In genomic region chr1:153342178-153342577, GRCh38 we compare ENCODE assay signal across 27 cellular contexts. TPM values are rescaled to one million over a fixed set of nuclear protein-coding genes. Genes with fewer than 3 reads are reported as not detected.
A peak's percentile ranks its signal among the peaks of the same experiment; 100 is the strongest.
DNase-seq lines count a peak whose midpoint lies in the region; ATAC-seq, FAIRE-seq and TF ChIP-seq lines count a peak whose summit lies in the region.
"Had no signal": no experiment of that assay in that cellular context is flagged by ENCODE, and none has a peak within 500 bp of the region (broad histone marks: within the 10 kb centered on the region; RNA-seq: fewer than 3 reads in every experiment).

No MANE protein-coding gene starts in this region.

- no peaks in the 10 kb centered on the region for H3K79me2 ChIP-seq in K562 (ENCODE audit: control insufficient read depth, insufficient read depth, low read length)

- H3K27ac ChIP-seq in K562 (ENCODE audit: extremely low read depth, low read depth, low read length) (no peak overlapping the region), mesodermal cell (ENCODE audit: low read depth, low read length, severe bottlenecking) (peak overlapping the region; percentile 76)
- H3K27ac ChIP-seq: PC-9, SK-N-MC had no signal

- no peak overlapping the region for H3K27ac Mint-ChIP-seq in T-cell

- H3K9me3 ChIP-seq in K562 (replicated peaks; ENCODE audit: control insufficient read depth, insufficient read depth, low read depth, low read length) (no peaks in the 10 kb centered on the region), mesodermal cell (ENCODE audit: control insufficient read depth, low read length) (no peaks in the 10 kb centered on the region)

- H4K20me1 ChIP-seq in K562 (replicated peaks; ENCODE audit: control insufficient read depth, insufficient read depth, low read length), result peaks cover 18% of the 10 kb centered on the region

- H3K4me3 ChIP-seq in K562 (no peak overlapping the region), mesodermal cell (ENCODE audit: extremely low read depth, insufficient read depth, low read length, poor library complexity, severe bottlenecking) (no peak overlapping the region)
- H3K4me3 ChIP-seq: PC-9, SK-N-MC had no signal

- TF ChIP-seq CTCF in K562 (IDR thresholded peaks at IDR 0.05 in 2 of 3, conservative IDR thresholded peaks at IDR 0.05 in 1 of 3; ENCODE audit: insufficient read depth in 2 of 3, low read depth in 1 of 3, low read length in 3 of 3), result no peak

- H3K9ac ChIP-seq in K562 (ENCODE audit: insufficient read depth in 1 of 2, low read depth in 2 of 2, low read length in 2 of 2), result no peak overlapping the region

- peak; percentile 93 for TF ChIP-seq EP300 in K562 (IDR thresholded peaks at IDR 0.05; ENCODE audit: low read length)

- no peaks in the 10 kb centered on the region for H3K36me3 ChIP-seq in K562 (ENCODE audit: control insufficient read depth, insufficient read depth, low read length)
- H3K36me3 ChIP-seq in mesodermal cell (ENCODE audit: control insufficient read depth, insufficient read depth, low read length), result no peaks in the 10 kb centered on the region

- FAIRE-seq in K562 (lab: Jason Lieb, UNC), result peak; percentile 58
- FAIRE-seq: D721Med, H1 had no signal

- DNase-seq in NOMO-1 treated with DMSO at 0.1 percent for 48 hours (lab: John Stamatoyannopoulos, UW; ENCODE audit: unreplicated experiment), result peak; percentile 26
- DNase-seq in NOMO-1 (lab: John Stamatoyannopoulos, UW; ENCODE audit: unreplicated experiment in 2 of 2), result no peak
- peak; percentile 45 for DNase-seq in MV-4-11 (lab: John Stamatoyannopoulos, UW)
- DNase-seq in K562 (ENCODE audit: extremely low read depth in 1 of 4, low spot score in 3 of 4), result peak in 2 of 4 experiments; percentile 32 to 43
- DNase-seq in T-cell, result no peak
- DNase-seq: 8988T, EL, GF-D8, IMR-90, Karpas-422, NCI-H1048, NCI-H1417 treated with DMSO at 0.1 percent for 48 hours, NCI-H187, NCI-H446, NCI-H526, PC-9, RPMI8226, SHP77 had no signal

- peaks cover 2 to 19% of the 10 kb centered on the region in 2 experiments; a peak in 3 of 5 replicates for H3K27me3 ChIP-seq in K562 (ENCODE audit: control insufficient read depth in 2 of 2, insufficient read depth in 2 of 2, low read length in 2 of 2)

- no peak overlapping the region for H2AFZ ChIP-seq in K562 (ENCODE audit: low read depth, low read length)
- H2AFZ ChIP-seq: PC-9 had no signal

- in situ Hi-C loops in K562 (cut with MboI), result no loop called here

- TF ChIP-seq POLR2A in K562 (conservative IDR thresholded peaks at IDR 0.05), result no peak

- no peak for ATAC-seq in K562
- ATAC-seq in HG03469 (IDR thresholded peaks at IDR 0.05; ENCODE audit: unreplicated experiment), result no peak
- no peak for ATAC-seq in T-cell (replicated peaks in 1 of 4)
- no peak for ATAC-seq in GM21423 (IDR thresholded peaks at IDR 0.05; ENCODE audit: unreplicated experiment)
- ATAC-seq: HCT116 had no signal

- BruUV-seq in K562 (replicated peaks; lab: Mats Ljungman, UMichigan), result no TSS peak

- no peaks in the 10 kb centered on the region for H3K36me3 Mint-ChIP-seq in T-cell
- H3K36me3 Mint-ChIP-seq: CD14-positive monocyte had no signal

- 13% methylated on average over 3 of the region's 3 CpGs for WGBS in K562 (ENCODE audit: insufficient coverage, low coverage, missing lambda C conversion rate)
- 90 to 95% methylated on average over 1 to 3 of the region's 3 CpGs for WGBS in mesodermal cell (ENCODE audit: insufficient coverage in 2 of 2), 2 experiments

- TF ChIP-seq RAD21 in K562 (CRISPR knock-in tag; conservative IDR thresholded peaks at IDR 0.05 in 1 of 2, IDR thresholded peaks at IDR 0.05 in 1 of 2), result no peak

- CTCF ChIA-PET in K562 (lab: Yijun Ruan, JAX; ENCODE audit: low intra/inter-chr PET ratio) (no interaction called here), T-cell (lab: Charles Lee) (interaction anchor here (1.3 to 1.5 kb wide), 2 partner anchors 10 to 11 kb away, joined by 4 read pairs; no protein-coding TSS in a partner anchor)

- H3K27me3 Mint-ChIP-seq in T-cell, result peaks cover 6 to 41% of the 10 kb centered on the region in 2 donors

- no peaks in the 10 kb centered on the region for H3K9me1 ChIP-seq in K562 (ENCODE audit: control insufficient read depth, insufficient read depth, low read length)

- intact Hi-C loops in K562 (cut with micrococcal nuclease), result no loop called here

- H3K4me1 Mint-ChIP-seq in T-cell, result peaks cover 56 to 79% (median 56%) of the 10 kb centered on the region in 3 donors

- no peak overlapping the region for H3K4me3 Mint-ChIP-seq in T-cell
- H3K4me3 Mint-ChIP-seq: CD14-positive monocyte had no signal

- H3K4me1 ChIP-seq in K562 (replicated peaks in 1 of 2; ENCODE audit: control insufficient read depth in 2 of 2, insufficient read depth in 2 of 2, low read length in 2 of 2) (peaks cover 30 to 39% of the 10 kb centered on the region in 2 experiments), mesodermal cell (ENCODE audit: control insufficient read depth, insufficient read depth, low read length, poor library complexity, severe bottlenecking) (peaks cover 27% of the 10 kb centered on the region)

- POLR2A ChIA-PET in K562 (lab: Yijun Ruan, JAX), result interaction anchor here (0.7 to 1.7 kb wide), 7 partner anchors 11 to 292 kb away, joined by 3 to 6 read pairs (median 3); partner anchors contain the start of gene CHTOP
- POLR2A ChIA-PET in T-cell (lab: Charles Lee), result no interaction called here

- peak overlapping the region; percentile 3; the same call in 1 of the 2 replicates for H3K4me2 ChIP-seq in K562 (ENCODE audit: insufficient read depth, low read length)
- H3K4me2 ChIP-seq: PC-9 had no signal

- H3K9me3 Mint-ChIP-seq in T-cell, result no peaks in the 10 kb centered on the region

RNA-seq across cellular contexts. Expression of gene PGLYRP4, which starts 6.5 kb away (rescaled TPM):
- total RNA-seq in K562 (2011; cell fraction: chromatin; rRNA removed; ENCODE audit: low replicate concordance), result 0.23 and 0.37 TPM in 2 replicates
- not detected in 2 replicates for total RNA-seq in K562 (2011; cell fraction: nucleolus; rRNA removed)
- total RNA-seq in K562 (2011; cell fraction: nucleoplasm; rRNA removed), result not detected in 2 replicates
- total RNA-seq in K562 (2014; rRNA removed) (not detected in 2 replicates), K562 (2014; rRNA removed; fragmentation: Illumina TruSeq; extraction: Trizol) (not detected in 2 replicates), K562 (2015; rRNA removed; fragmentation: Illumina TruSeq; extraction: Trizol) (not detected in 2 replicates), K562 (2021) (0.13 and 0.22 TPM in 2 replicates), T-cell (not detected)
- polyA plus RNA-seq in K562 (2011; rRNA removed) (0.06 and 0.08 TPM in 2 replicates), K562 (2014; fragmentation: Illumina TruSeq; extraction: Trizol) (0.07 TPM in 1 of 2 replicates, not detected in the other), K562 (2014; fragmentation: Nextera tagmentation; extraction: Ambion mirVana) (under 1 TPM in 1 of 2 experiments, not detected in 1; 0.11 TPM), K562 (2014; rRNA removed) (not detected in 2 replicates)
- 0.12 and 0.16 TPM in 2 replicates for polyA plus RNA-seq in K562 (2011; cell fraction: cytosol; rRNA removed)
- 0.22 and 0.55 TPM in 2 replicates for polyA plus RNA-seq in K562 (2011; cell fraction: nucleus; rRNA removed)
- 0.04 and 0.65 TPM in 2 replicates for polyA plus RNA-seq in K562 (2012)
- polyA minus RNA-seq in K562 (2011; rRNA and poly(A)+ RNA removed), result not detected in 2 replicates
- polyA minus RNA-seq in K562 (2011; cell fraction: cytosol; rRNA and poly(A)+ RNA removed), result not detected in 2 replicates
- polyA minus RNA-seq in K562 (2011; cell fraction: nucleus; rRNA and poly(A)+ RNA removed), result 0.11 and 0.27 TPM in 2 replicates
- polyA plus RNA-seq in mesodermal cell (2013, experiment 1 of 2), result 0.37 TPM
- not detected for polyA plus RNA-seq in mesodermal cell (2013, experiment 2 of 2)
- total RNA-seq: H1, IMR-90, M059J, PC-9 had no signal
- polyA plus RNA-seq: CD14-positive monocyte, H1, IMR-90 had no signal

RNA-seq across cellular contexts. Expression of gene S100A9, which starts 15.5 kb away (rescaled TPM):
- total RNA-seq in K562 (2011; cell fraction: chromatin; rRNA removed; ENCODE audit: low replicate concordance), result not detected in 2 replicates
- not detected in 2 replicates for total RNA-seq in K562 (2011; cell fraction: nucleolus; rRNA removed)
- total RNA-seq in K562 (2011; cell fraction: nucleoplasm; rRNA removed), result not detected in 2 replicates
- total RNA-seq in K562 (2014; rRNA removed), result not detected in 2 replicates
- not detected in 2 replicates for total RNA-seq in K562 (2014; rRNA removed; fragmentation: Illumina TruSeq; extraction: Trizol)
- total RNA-seq in K562 (2015; rRNA removed; fragmentation: Illumina TruSeq; extraction: Trizol), result not detected in 2 replicates
- 0.34 and 0.80 TPM in 2 replicates for total RNA-seq in K562 (2021)
- polyA plus RNA-seq in K562 (2011; rRNA removed), result not detected in 2 replicates
- not detected in 2 replicates for polyA plus RNA-seq in K562 (2011; cell fraction: cytosol; rRNA removed)
- polyA plus RNA-seq in K562 (2011; cell fraction: nucleus; rRNA removed), result not detected in 2 replicates
- polyA plus RNA-seq in K562 (2012), result not detected in 2 replicates
- polyA plus RNA-seq in K562 (2014; fragmentation: Illumina TruSeq; extraction: Trizol), result not detected in 2 replicates
- polyA plus RNA-seq in K562 (2014; fragmentation: Nextera tagmentation; extraction: Ambion mirVana), result not detected
- polyA plus RNA-seq in K562 (2014; rRNA removed), result not detected in 2 replicates
- not detected in 2 replicates for polyA minus RNA-seq in K562 (2011; rRNA and poly(A)+ RNA removed)
- not detected in 2 replicates for polyA minus RNA-seq in K562 (2011; cell fraction: cytosol; rRNA and poly(A)+ RNA removed)
- not detected in 2 replicates for polyA minus RNA-seq in K562 (2011; cell fraction: nucleus; rRNA and poly(A)+ RNA removed)
- not detected for polyA plus RNA-seq in mesodermal cell (2013, experiment 1 of 2)
- not detected for polyA plus RNA-seq in mesodermal cell (2013, experiment 2 of 2)
- 10 to 100 TPM in 1 of 5 donors, 1 to 10 TPM in 2, under 1 TPM in 1, not detected in 1; 0.98 to 11.5 (median 2.5) TPM for total RNA-seq in T-cell
- total RNA-seq: H1, IMR-90 had no signal
- polyA plus RNA-seq: H1, IMR-90 had no signal

RNA-seq across cellular contexts. Expression of gene PGLYRP3, which starts 29.4 kb away (rescaled TPM):
- not detected in 2 replicates for total RNA-seq in K562 (2011; cell fraction: chromatin; rRNA removed; ENCODE audit: low replicate concordance)
- total RNA-seq in K562 (2011; cell fraction: nucleolus; rRNA removed), result not detected in 2 replicates
- total RNA-seq in K562 (2011; cell fraction: nucleoplasm; rRNA removed), result not detected in 2 replicates
- not detected in 2 replicates for total RNA-seq in K562 (2014; rRNA removed)
- total RNA-seq in K562 (2014; rRNA removed; fragmentation: Illumina TruSeq; extraction: Trizol), result not detected in 2 replicates
- not detected in 2 replicates for total RNA-seq in K562 (2015; rRNA removed; fragmentation: Illumina TruSeq; extraction: Trizol)
- total RNA-seq in K562 (2021), result not detected in 2 replicates
- polyA plus RNA-seq in K562 (2011; rRNA removed), result not detected in 2 replicates
- polyA plus RNA-seq in K562 (2011; cell fraction: cytosol; rRNA removed), result not detected in 2 replicates
- polyA plus RNA-seq in K562 (2011; cell fraction: nucleus; rRNA removed), result not detected in 2 replicates
- 0.11 TPM in 1 of 2 replicates, not detected in the other for polyA plus RNA-seq in K562 (2012)
- not detected in 2 replicates for polyA plus RNA-seq in K562 (2014; fragmentation: Illumina TruSeq; extraction: Trizol)
- not detected for polyA plus RNA-seq in K562 (2014; fragmentation: Nextera tagmentation; extraction: Ambion mirVana)
- not detected in 2 replicates for polyA plus RNA-seq in K562 (2014; rRNA removed)
- polyA minus RNA-seq in K562 (2011; rRNA and poly(A)+ RNA removed), result not detected in 2 replicates
- not detected in 2 replicates for polyA minus RNA-seq in K562 (2011; cell fraction: cytosol; rRNA and poly(A)+ RNA removed)
- polyA minus RNA-seq in K562 (2011; cell fraction: nucleus; rRNA and poly(A)+ RNA removed), result not detected in 2 replicates
- polyA plus RNA-seq in mesodermal cell (2013, experiment 1 of 2), result not detected
- polyA plus RNA-seq in mesodermal cell (2013, experiment 2 of 2), result not detected
- total RNA-seq in T-cell, result not detected
- total RNA-seq: H1, IMR-90, M059J, PC-9 had no signal
- polyA plus RNA-seq: CD14-positive monocyte, H1, IMR-90 had no signal

RNA-seq across cellular contexts. Expression of gene S100A12, which starts 33.2 kb away (rescaled TPM):
- not detected in 2 replicates for total RNA-seq in K562 (2011; cell fraction: chromatin; rRNA removed; ENCODE audit: low replicate concordance)
- total RNA-seq in K562 (2011; cell fraction: nucleolus; rRNA removed), result not detected in 2 replicates
- total RNA-seq in K562 (2011; cell fraction: nucleoplasm; rRNA removed), result not detected in 2 replicates
- total RNA-seq in K562 (2014; rRNA removed), result not detected in 2 replicates
- not detected in 2 replicates for total RNA-seq in K562 (2014; rRNA removed; fragmentation: Illumina TruSeq; extraction: Trizol)
- total RNA-seq in K562 (2015; rRNA removed; fragmentation: Illumina TruSeq; extraction: Trizol), result not detected in 2 replicates
- total RNA-seq in K562 (2021), result not detected in 2 replicates
- not detected in 2 replicates for polyA plus RNA-seq in K562 (2011; rRNA removed)
- not detected in 2 replicates for polyA plus RNA-seq in K562 (2011; cell fraction: cytosol; rRNA removed)
- polyA plus RNA-seq in K562 (2011; cell fraction: nucleus; rRNA removed), result not detected in 2 replicates
- not detected in 2 replicates for polyA plus RNA-seq in K562 (2012)
- polyA plus RNA-seq in K562 (2014; fragmentation: Illumina TruSeq; extraction: Trizol), result not detected in 2 replicates
- not detected for polyA plus RNA-seq in K562 (2014; fragmentation: Nextera tagmentation; extraction: Ambion mirVana)
- polyA plus RNA-seq in K562 (2014; rRNA removed), result not detected in 2 replicates
- polyA minus RNA-seq in K562 (2011; rRNA and poly(A)+ RNA removed), result not detected in 2 replicates
- not detected in 2 replicates for polyA minus RNA-seq in K562 (2011; cell fraction: cytosol; rRNA and poly(A)+ RNA removed)
- polyA minus RNA-seq in K562 (2011; cell fraction: nucleus; rRNA and poly(A)+ RNA removed), result not detected in 2 replicates
- polyA plus RNA-seq in mesodermal cell (2013, experiment 1 of 2), result not detected
- not detected for polyA plus RNA-seq in mesodermal cell (2013, experiment 2 of 2)
- total RNA-seq in T-cell, result 1 to 10 TPM in 1 of 5 donors, not detected in 4; 1.1 TPM
- total RNA-seq: H1, IMR-90, M059J, PC-9 had no signal
- polyA plus RNA-seq: H1, IMR-90 had no signal

RNA-seq across cellular contexts. Expression of gene S100A8, which starts 48.7 kb away (rescaled TPM):
- total RNA-seq in K562 (2011; cell fraction: chromatin; rRNA removed; ENCODE audit: low replicate concordance), result not detected in 2 replicates
- not detected in 2 replicates for total RNA-seq in K562 (2011; cell fraction: nucleolus; rRNA removed)
- not detected in 2 replicates for total RNA-seq in K562 (2011; cell fraction: nucleoplasm; rRNA removed)
- total RNA-seq in K562 (2014; rRNA removed) (not detected in 2 replicates), K562 (2014; rRNA removed; fragmentation: Illumina TruSeq; extraction: Trizol) (not detected in 2 replicates), K562 (2015; rRNA removed; fragmentation: Illumina TruSeq; extraction: Trizol) (not detected in 2 replicates), K562 (2021) (0.42 and 0.60 TPM in 2 replicates), T-cell (1 to 10 TPM in 2 of 5 donors, not detected in 3; 1.1 to 3.8 TPM)
- polyA plus RNA-seq in K562 (2011; rRNA removed) (not detected in 2 replicates), K562 (2014; fragmentation: Illumina TruSeq; extraction: Trizol) (not detected in 2 replicates), K562 (2014; fragmentation: Nextera tagmentation; extraction: Ambion mirVana) (under 1 TPM in 1 of 2 experiments, not detected in 1; 0.15 TPM), K562 (2014; rRNA removed) (not detected in 2 replicates)
- polyA plus RNA-seq in K562 (2011; cell fraction: cytosol; rRNA removed), result not detected in 2 replicates
- not detected in 2 replicates for polyA plus RNA-seq in K562 (2011; cell fraction: nucleus; rRNA removed)
- not detected in 2 replicates for polyA plus RNA-seq in K562 (2012)
- not detected in 2 replicates for polyA minus RNA-seq in K562 (2011; rRNA and poly(A)+ RNA removed)
- not detected in 2 replicates for polyA minus RNA-seq in K562 (2011; cell fraction: cytosol; rRNA and poly(A)+ RNA removed)
- not detected in 2 replicates for polyA minus RNA-seq in K562 (2011; cell fraction: nucleus; rRNA and poly(A)+ RNA removed)
- not detected for polyA plus RNA-seq in mesodermal cell (2013, experiment 1 of 2)
- polyA plus RNA-seq in mesodermal cell (2013, experiment 2 of 2), result not detected
- total RNA-seq: H1, IMR-90, PC-9 had no signal
- polyA plus RNA-seq: H1, IMR-90 had no signal

Comparison
In these comparisons a context has a peak if more than half of its experiments do, and no peak if none do; other contexts are left out.
1. DNase-seq: peak in NOMO-1 treated with DMSO at 0.1 percent for 48 hours (single experiment) and MV-4-11 (single experiment); none in NOMO-1 (0 of 2) and T-cell (0 of 34).